11 cellular contexts compared by ENCODE assay signal in genomic region chrY:17430570-17431166, GRCh38.
DNase-seq lines count a peak whose midpoint lies in the region; ATAC-seq and TF ChIP-seq lines count a peak whose summit lies in the region.
"Had no signal": no experiment of that assay in that cellular context is flagged by ENCODE, and none has a peak within 500 bp of the region (broad histone marks: within the 10 kb centered on the region; RNA-seq: fewer than 3 reads in every experiment).

No MANE protein-coding gene starts in this region.

- DNase-seq in A172 (ENCODE audit: low spot score) (peak; percentile 34), Daoy (ENCODE audit: low read depth) (peak; percentile 1), SJSA1 (ENCODE audit: low read depth in 1 of 2, low spot score in 2 of 2) (peak; percentile 1 to 32), glomerular visceral epithelial cell (ENCODE audit: extremely low spot score) (peak; percentile 30), spleen (no peak), esophagus squamous epithelium (lab: John Stamatoyannopoulos, UW) (no peak)
- DNase-seq: activated B cell treated with CpG ODN at 0.5 μM for 24 hours, EL had no signal

- H3K27ac ChIP-seq in SJSA1: no peak overlapping the region
- H3K27ac ChIP-seq in spleen: no peak overlapping the region
- no peak overlapping the region for H3K27ac ChIP-seq in esophagus squamous epithelium

- 25 to 37% (median 28%) methylated on average over 5 of the region's 5 CpGs; no CpG with 5 or more reads in 2 of the 5 donors for WGBS in spleen, 5 donors
- WGBS in esophagus squamous epithelium, 2 donors: 15% methylated on average over 5 of the region's 5 CpGs; no CpG with 5 or more reads in 1 of the 2 donors

- H3K27me3 ChIP-seq in SJSA1 (replicated peaks) (no peaks in the 10 kb centered on the region), spleen (replicated peaks in 1 of 7) (no peaks in the 10 kb centered on the region), esophagus squamous epithelium (no peaks in the 10 kb centered on the region)

- TF ChIP-seq POLR2A in spleen (IDR thresholded peaks at IDR 0.05) (no peak), esophagus squamous epithelium (IDR thresholded peaks at IDR 0.05) (no peak)

- TF ChIP-seq CTCF in spleen (IDR thresholded peaks at IDR 0.05 in 8 of 11, conservative IDR thresholded peaks at IDR 0.05 in 3 of 11) (peak in 3 of 11 experiments; percentile 40 to 53 (median 47)), esophagus squamous epithelium (IDR thresholded peaks at IDR 0.05) (peak in 2 of 6 experiments; percentile 21 to 46)

- H3K4me3 ChIP-seq in SJSA1: no peak overlapping the region
- no peak overlapping the region for H3K4me3 ChIP-seq in spleen
- H3K4me3 ChIP-seq in esophagus squamous epithelium: no peak overlapping the region
- H3K4me3 ChIP-seq: K562 had no signal

- no peaks in the 10 kb centered on the region for H3K36me3 ChIP-seq in SJSA1
- no peaks in the 10 kb centered on the region for H3K36me3 ChIP-seq in spleen
- H3K36me3 ChIP-seq in esophagus squamous epithelium: no peaks in the 10 kb centered on the region

- ATAC-seq in GM21723 (IDR thresholded peaks at IDR 0.05; ENCODE audit: unreplicated experiment) (no peak), GM21619 (IDR thresholded peaks at IDR 0.05; ENCODE audit: unreplicated experiment) (no peak)
- ATAC-seq: K562 had no signal

- H3K4me1 ChIP-seq in SJSA1 (replicated peaks) (no peaks in the 10 kb centered on the region), spleen (no peaks in the 10 kb centered on the region), esophagus squamous epithelium (no peaks in the 10 kb centered on the region)

- intact Hi-C loops in spleen (cut with DNase I; ENCODE audit: low total_unique reads) (no loop called here), esophagus squamous epithelium (cut with DNase I) (no loop called here)

- no peaks in the 10 kb centered on the region for H3K9me3 ChIP-seq in SJSA1 (replicated peaks)
- no peaks in the 10 kb centered on the region for H3K9me3 ChIP-seq in spleen
- no peaks in the 10 kb centered on the region for H3K9me3 ChIP-seq in esophagus squamous epithelium

Comparison
In these comparisons a context has a peak if more than half of its experiments do, and no peak if none do; other contexts are left out.
1. DNase-seq: peak in A172 (single experiment), Daoy (single experiment), SJSA1 (2 of 2) and glomerular visceral epithelial cell (single experiment); none in spleen (single experiment) and esophagus squamous epithelium (single experiment).